Comparison of ENCODE assay signal across 15 cellular contexts in the genomic region with DNA sequence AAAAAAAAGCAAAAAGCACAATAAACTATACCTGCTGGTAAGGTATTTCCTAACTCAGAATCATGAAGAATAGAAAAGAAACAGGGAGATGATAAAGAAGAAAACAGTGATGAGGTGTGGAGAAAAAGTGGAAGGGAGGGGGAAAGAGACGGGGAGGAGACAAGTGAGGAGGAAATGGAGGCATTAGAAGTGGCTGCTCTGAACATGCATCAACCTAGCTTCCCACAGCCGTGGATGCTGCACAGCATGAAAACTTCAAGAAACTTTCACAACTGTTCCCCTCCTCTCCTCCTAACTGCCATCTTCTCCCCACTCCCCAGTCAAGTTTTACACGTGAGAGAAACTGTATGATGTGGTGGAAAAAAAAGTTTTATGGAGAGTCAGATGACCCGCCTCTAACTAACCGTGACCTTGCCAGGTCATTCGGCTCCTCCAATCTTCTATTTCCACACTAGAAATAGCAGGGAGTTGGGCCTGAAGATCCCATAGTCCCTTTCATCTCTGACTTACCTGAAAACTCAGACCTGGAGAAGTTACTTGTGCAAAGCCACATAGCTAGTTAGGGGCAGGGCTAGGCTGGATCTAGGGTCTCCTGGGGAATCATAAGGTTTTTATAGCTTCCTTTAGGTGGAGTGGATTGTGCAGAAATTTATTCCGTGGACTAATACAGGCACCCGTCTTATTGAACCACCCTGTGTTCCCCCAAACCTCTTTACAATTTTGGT.
A peak's percentile ranks its signal among the peaks of the same experiment; 100 is the strongest.
DNase-seq lines count a peak whose midpoint lies in the region; ATAC-seq and TF ChIP-seq lines count a peak whose summit lies in the region.
"Had no signal": no experiment of that assay in that cellular context is flagged by ENCODE, and none has a peak within 500 bp of the region (broad histone marks: within the 10 kb centered on the region; RNA-seq: fewer than 3 reads in every experiment).

No MANE protein-coding gene starts in this region.

- H3K4me1 ChIP-seq in hepatocyte (ENCODE audit: insufficient read depth) (peaks cover 4% of the 10 kb centered on the region), upper lobe of right lung (no peaks in the 10 kb centered on the region)

- H3K27ac ChIP-seq in hepatocyte, result no peak overlapping the region
- no peak overlapping the region for H3K27ac ChIP-seq in upper lobe of right lung
- H3K27ac ChIP-seq: cardiac muscle cell had no signal

- no peaks in the 10 kb centered on the region for H3K27me3 ChIP-seq in hepatocyte
- no peaks in the 10 kb centered on the region for H3K27me3 ChIP-seq in upper lobe of right lung
- H3K27me3 ChIP-seq: cardiac muscle cell, tibial nerve had no signal

- CTCF ChIA-PET in activated CD4-positive, alpha-beta memory T cell treated with anti-CD3 and anti-CD28 coated beads, Interleukin-2, amount 10 ng/mL, durations not matched to agents 7 days and 5 days (lab: Charles Lee), result no interaction called here

- ATAC-seq in natural killer cell treated with Interleukin-12 subunit alpha and Interleukin-12 subunit beta and Interleukin-15 and Interleukin-18, amount 100 ng/mL, for 72 hours, result no peak
- ATAC-seq in natural killer cell, result no peak
- no peak for ATAC-seq in upper lobe of right lung
- no peak for ATAC-seq in GM18907 (IDR thresholded peaks at IDR 0.05; ENCODE audit: unreplicated experiment)
- ATAC-seq: left ventricle myocardium superior had no signal

- in situ Hi-C loops in G401 (cut with HindIII; ENCODE audit: low sequenced_read_pairs), result no loop called here

- POLR2A ChIA-PET in activated CD4-positive, alpha-beta memory T cell treated with anti-CD3 and anti-CD28 coated beads, Interleukin-2, amount 10 ng/mL, durations not matched to agents 7 days and 5 days (lab: Charles Lee), result no interaction called here

- peak overlapping the region; percentile 62 for H2AFZ ChIP-seq in hepatocyte

- WGBS in hepatocyte (ENCODE audit: low lambda C conversion rate, missing lambda C conversion rate), result 87% methylated on average over 8 of the region's 8 CpGs

- no peaks in the 10 kb centered on the region for H3K79me2 ChIP-seq in hepatocyte

- no peaks in the 10 kb centered on the region for H3K36me3 ChIP-seq in hepatocyte (replicated peaks; ENCODE audit: insufficient read depth, low read depth)
- H3K36me3 ChIP-seq in upper lobe of right lung, result no peaks in the 10 kb centered on the region
- H3K36me3 ChIP-seq: cardiac muscle cell, tibial nerve had no signal

- intact Hi-C loops in natural killer cell (cut with micrococcal nuclease), result no loop called here
- intact Hi-C loops in upper lobe of right lung (cut with DNase I), result no loop called here

- H3K9me3 ChIP-seq in hepatocyte (ENCODE audit: low read depth) (no peaks in the 10 kb centered on the region), upper lobe of right lung (no peaks in the 10 kb centered on the region)

- H3K4me3 Mint-ChIP-seq in natural killer cell treated with Interleukin-12 subunit alpha and Interleukin-12 subunit beta and Interleukin-15 and Interleukin-18, amount 100 ng/mL, for 72 hours, result peak overlapping the region; percentile 4
- H3K4me3 Mint-ChIP-seq in natural killer cell, result no peak overlapping the region
- peak overlapping the region; percentile 58 for H3K4me3 Mint-ChIP-seq in activated CD4-positive, alpha-beta memory T cell treated with anti-CD3 and anti-CD28 coated beads, Interleukin-2, amount 10 ng/mL, durations not matched to agents 7 days and 5 days
- H3K4me3 Mint-ChIP-seq: naive B cell had no signal

- H3K27ac Mint-ChIP-seq in natural killer cell treated with Interleukin-12 subunit alpha and Interleukin-12 subunit beta and Interleukin-15 and Interleukin-18, amount 100 ng/mL, for 72 hours, result no peak overlapping the region
- no peak overlapping the region for H3K27ac Mint-ChIP-seq in natural killer cell
- H3K27ac Mint-ChIP-seq in activated CD4-positive, alpha-beta memory T cell treated with anti-CD3 and anti-CD28 coated beads, Interleukin-2, amount 10 ng/mL, durations not matched to agents 7 days and 5 days, result peak overlapping the region; percentile 37

- no peaks in the 10 kb centered on the region for H4K20me1 ChIP-seq in hepatocyte (ENCODE audit: insufficient read depth, poor library complexity, severe bottlenecking)

- H3K27me3 Mint-ChIP-seq in natural killer cell treated with Interleukin-12 subunit alpha and Interleukin-12 subunit beta and Interleukin-15 and Interleukin-18, amount 100 ng/mL, for 72 hours, result peaks cover 0 to 18% of the 10 kb centered on the region in 2 donors
- H3K27me3 Mint-ChIP-seq in natural killer cell (ENCODE audit: low read depth in 2 of 2), result peaks cover 0 to 2% of the 10 kb centered on the region in 2 donors
- no peaks in the 10 kb centered on the region for H3K27me3 Mint-ChIP-seq in activated CD4-positive, alpha-beta memory T cell treated with anti-CD3 and anti-CD28 coated beads, Interleukin-2, amount 10 ng/mL, durations not matched to agents 7 days and 5 days

- no peaks in the 10 kb centered on the region for H3K9me2 ChIP-seq in hepatocyte (replicated peaks; ENCODE audit: insufficient read depth)

- H3K4me2 ChIP-seq in hepatocyte, result no peak overlapping the region

- H3K36me3 Mint-ChIP-seq in natural killer cell treated with Interleukin-12 subunit alpha and Interleukin-12 subunit beta and Interleukin-15 and Interleukin-18, amount 100 ng/mL, for 72 hours, result no peaks in the 10 kb centered on the region
- no peaks in the 10 kb centered on the region for H3K36me3 Mint-ChIP-seq in natural killer cell
- H3K36me3 Mint-ChIP-seq in activated CD4-positive, alpha-beta memory T cell treated with anti-CD3 and anti-CD28 coated beads, Interleukin-2, amount 10 ng/mL, durations not matched to agents 7 days and 5 days (ENCODE audit: low read depth), result no peaks in the 10 kb centered on the region
- H3K36me3 Mint-ChIP-seq: naive B cell had no signal

- H3K4me3 ChIP-seq in hepatocyte (no peak overlapping the region), upper lobe of right lung (no peak overlapping the region)
- H3K4me3 ChIP-seq: cardiac muscle cell, tibial nerve had no signal

- peaks cover 0 to 8% of the 10 kb centered on the region in 2 donors for H3K4me1 Mint-ChIP-seq in natural killer cell treated with Interleukin-12 subunit alpha and Interleukin-12 subunit beta and Interleukin-15 and Interleukin-18, amount 100 ng/mL, for 72 hours (ENCODE audit: low read depth in 2 of 2)
- no peaks in the 10 kb centered on the region for H3K4me1 Mint-ChIP-seq in natural killer cell
- peaks cover 15% of the 10 kb centered on the region for H3K4me1 Mint-ChIP-seq in activated CD4-positive, alpha-beta memory T cell treated with anti-CD3 and anti-CD28 coated beads, Interleukin-2, amount 10 ng/mL, durations not matched to agents 7 days and 5 days

- TF ChIP-seq CTCF in natural killer cell (IDR thresholded peaks at IDR 0.05) (no peak), hepatocyte (IDR thresholded peaks at IDR 0.05; ENCODE audit: poor library complexity) (no peak), upper lobe of right lung (IDR thresholded peaks at IDR 0.05) (no peak)

- DNase-seq in natural killer cell treated with Interleukin-12 subunit alpha and Interleukin-12 subunit beta and Interleukin-15 and Interleukin-18, amount 100 ng/mL, for 72 hours (ENCODE audit: low spot score), result no peak
- DNase-seq in natural killer cell (no peak), hepatocyte (ENCODE audit: low spot score) (no peak), upper lobe of right lung (no peak), G401 (ENCODE audit: low spot score) (no peak)
- DNase-seq in activated CD4-positive, alpha-beta memory T cell treated with anti-CD3 and anti-CD28 coated beads, Interleukin-2, amount 10 ng/mL, durations not matched to agents 7 days and 5 days, result no peak
- DNase-seq in activated CD8-positive, alpha-beta memory T cell treated with anti-CD3 and anti-CD28 coated beads for 24 hours, result no peak
- DNase-seq: DMS 273 treated with DMSO at 0.1 percent for 48 hours, left ventricle myocardium superior, naive B cell, NCI-H1694 treated with DMSO at 0.1 percent for 48 hours, NCI-H526 treated with DMSO at 0.1 percent for 48 hours had no signal

- no peaks in the 10 kb centered on the region for H3K9me3 Mint-ChIP-seq in natural killer cell treated with Interleukin-12 subunit alpha and Interleukin-12 subunit beta and Interleukin-15 and Interleukin-18, amount 100 ng/mL, for 72 hours
- no peaks in the 10 kb centered on the region for H3K9me3 Mint-ChIP-seq in natural killer cell
- H3K9me3 Mint-ChIP-seq in activated CD4-positive, alpha-beta memory T cell treated with anti-CD3 and anti-CD28 coated beads, Interleukin-2, amount 10 ng/mL, durations not matched to agents 7 days and 5 days, result no peaks in the 10 kb centered on the region
- H3K9me3 Mint-ChIP-seq: naive B cell had no signal
